1 cellular context compared by ENCODE assay signal in the genomic region with DNA sequence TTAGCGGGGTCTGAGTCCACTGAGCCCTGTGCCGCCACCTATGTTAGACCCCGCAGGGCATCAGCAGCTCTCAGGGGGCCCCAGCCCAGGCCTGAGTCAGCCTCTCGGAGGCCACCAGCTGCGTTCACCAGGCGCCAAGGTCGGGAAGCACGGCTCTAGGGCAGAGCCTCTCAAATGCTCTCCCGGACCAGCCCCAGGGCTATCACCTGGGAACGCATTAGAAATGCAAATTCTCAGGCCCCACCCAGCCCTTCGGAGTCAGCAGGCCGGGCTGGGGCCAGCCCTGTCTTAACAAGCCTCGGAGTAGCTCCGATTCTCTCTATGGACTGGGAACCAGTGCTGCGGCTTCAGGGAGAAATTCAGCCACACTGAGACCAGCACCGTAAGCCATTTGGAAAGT.
TF ChIP-seq lines count a peak whose summit lies in the region.

No MANE protein-coding gene starts in this region.

TF ChIP-seq in K562, 482 proteins besides CTCF, POLR2A, EP300 and RAD21:
- TF ChIP-seq ZZZ3 (IDR thresholded peaks at IDR 0.05) (no peak), ZNF668 (CRISPR knock-in tag; IDR thresholded peaks at IDR 0.05) (no peak), ZNF121 (CRISPR knock-in tag; conservative IDR thresholded peaks at IDR 0.05) (no peak), FOXK1 (CRISPR knock-in tag; IDR thresholded peaks at IDR 0.05; ENCODE audit: borderline replicate concordance) (no peak), CC2D1A (IDR thresholded peaks at IDR 0.05) (no peak), KAT2B (IDR thresholded peaks at IDR 0.05; ENCODE audit: low read depth, low read length) (no peak), CREB3L1 (IDR thresholded peaks at IDR 0.05; ENCODE audit: borderline replicate concordance, low read depth) (no peak), OTX1 (CRISPR knock-in tag; IDR thresholded peaks at IDR 0.05) (no peak), YY1 (IDR thresholded peaks at IDR 0.05; ENCODE audit: borderline replicate concordance in 1 of 3, control insufficient read depth in 1 of 3, extremely low read depth in 1 of 3, insufficient read depth in 3 of 3, insufficient read length in 1 of 3, insufficient replicate concordance in 2 of 3, low read depth in 1 of 3, low read length in 2 of 3) (no peak), GTF2E2 (tag; IDR thresholded peaks at IDR 0.05) (no peak)
- TF ChIP-seq, protein P1, sequence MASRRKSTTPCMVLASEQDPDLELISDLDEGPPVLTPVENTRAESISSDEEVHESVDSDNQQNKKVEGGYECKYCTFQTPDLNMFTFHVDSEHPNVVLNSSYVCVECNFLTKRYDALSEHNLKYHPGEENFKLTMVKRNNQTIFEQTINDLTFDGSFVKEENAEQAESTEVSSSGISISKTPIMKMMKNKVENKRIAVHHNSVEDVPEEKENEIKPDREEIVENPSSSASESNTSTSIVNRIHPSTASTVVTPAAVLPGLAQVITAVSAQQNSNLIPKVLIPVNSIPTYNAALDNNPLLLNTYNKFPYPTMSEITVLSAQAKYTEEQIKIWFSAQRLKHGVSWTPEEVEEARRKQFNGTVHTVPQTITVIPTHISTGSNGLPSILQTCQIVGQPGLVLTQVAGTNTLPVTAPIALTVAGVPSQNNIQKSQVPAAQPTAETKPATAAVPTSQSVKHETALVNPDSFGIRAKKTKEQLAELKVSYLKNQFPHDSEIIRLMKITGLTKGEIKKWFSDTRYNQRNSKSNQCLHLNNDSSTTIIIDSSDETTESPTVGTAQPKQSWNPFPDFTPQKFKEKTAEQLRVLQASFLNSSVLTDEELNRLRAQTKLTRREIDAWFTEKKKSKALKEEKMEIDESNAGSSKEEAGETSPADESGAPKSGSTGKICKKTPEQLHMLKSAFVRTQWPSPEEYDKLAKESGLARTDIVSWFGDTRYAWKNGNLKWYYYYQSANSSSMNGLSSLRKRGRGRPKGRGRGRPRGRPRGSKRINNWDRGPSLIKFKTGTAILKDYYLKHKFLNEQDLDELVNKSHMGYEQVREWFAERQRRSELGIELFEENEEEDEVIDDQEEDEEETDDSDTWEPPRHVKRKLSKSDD (conservative IDR thresholded peaks at IDR 0.05; ENCODE audit: low read length): no peak
